In genomic region chr1:45339694-45340558, GRCh38 we compare ENCODE assay signal across 8 cellular contexts.
DNase-seq lines count a peak whose midpoint lies in the region; ATAC-seq and TF ChIP-seq lines count a peak whose summit lies in the region.

Gene MUTYH (minus strand): TSS chr1:45340440. CDS start chr1:45334505, 5,935 bp downstream.
Gene TOE1 (plus strand): TSS chr1:45340170. CDS start chr1:45340253, 83 bp downstream.

- TF ChIP-seq CTCF in epithelial cell of esophagus (IDR thresholded peaks at IDR 0.05; ENCODE audit: insufficient read depth, low read depth, low read length, missing control alignments), result no peak

- no peak; the same call in 1 of the 2 replicates for TF ChIP-seq EP300 in Ishikawa (IDR thresholded peaks at IDR 0.05; ENCODE audit: borderline replicate concordance)

- H3K4me3 ChIP-seq in epithelial cell of esophagus (ENCODE audit: low read length), result peak within 1 kb of the TSS; percentile 92

- DNase-seq in DMS153 (lab: John Stamatoyannopoulos, UW) (peak; percentile 94), OCI-M2 (lab: John Stamatoyannopoulos, UW; ENCODE audit: unreplicated experiment) (peak; percentile 67), activated T-cell treated with anti-CD3 and anti-CD28 coated beads for 4 hours (peak; percentile 88), epithelial cell of esophagus (ENCODE audit: low read depth) (peak; percentile 91), middle frontal gyrus (ENCODE audit: extremely low spot score, low spot score) (peak; percentile 74)
- DNase-seq in stimulated activated CD8-positive, alpha-beta memory T cell treated with anti-CD3 and anti-CD28 coated beads, Interleukin-2, amount 100 ng/mL, for 1 hour (ENCODE audit: low read depth in 2 of 2), result peak; percentile 74 to 80

- TF ChIP-seq RAD21 in Ishikawa (IDR thresholded peaks at IDR 0.05; ENCODE audit: low read depth), result no peak

- peak; percentile 68 for ATAC-seq in GM21576 (IDR thresholded peaks at IDR 0.05; ENCODE audit: unreplicated experiment)

TF ChIP-seq in Ishikawa, 13 proteins besides CTCF, POLR2A, EP300 and RAD21:
- no peak; the same call in 1 of the 2 replicates for TF ChIP-seq NFIC (IDR thresholded peaks at IDR 0.05)
- TF ChIP-seq CEBPB (IDR thresholded peaks at IDR 0.05), result no peak
- TF ChIP-seq TAF1 (IDR thresholded peaks at IDR 0.05; ENCODE audit: low read depth), result peak; percentile 68
- 0 out of 2 replicates have a peak, but pooled peaks have one; percentile 12 for TF ChIP-seq TCF12 (IDR thresholded peaks at IDR 0.05; ENCODE audit: low read depth)
- TF ChIP-seq YY1 (IDR thresholded peaks at IDR 0.05; ENCODE audit: low read depth), result peak; percentile 91
- TF ChIP-seq CREB1 (IDR thresholded peaks at IDR 0.05; ENCODE audit: low read depth), result no peak
- TF ChIP-seq FOXM1 (IDR thresholded peaks at IDR 0.05; ENCODE audit: borderline replicate concordance, low read depth), result no peak
- TF ChIP-seq REST (IDR thresholded peaks at IDR 0.05; ENCODE audit: low read depth), result no peak
- TF ChIP-seq, protein P1, sequence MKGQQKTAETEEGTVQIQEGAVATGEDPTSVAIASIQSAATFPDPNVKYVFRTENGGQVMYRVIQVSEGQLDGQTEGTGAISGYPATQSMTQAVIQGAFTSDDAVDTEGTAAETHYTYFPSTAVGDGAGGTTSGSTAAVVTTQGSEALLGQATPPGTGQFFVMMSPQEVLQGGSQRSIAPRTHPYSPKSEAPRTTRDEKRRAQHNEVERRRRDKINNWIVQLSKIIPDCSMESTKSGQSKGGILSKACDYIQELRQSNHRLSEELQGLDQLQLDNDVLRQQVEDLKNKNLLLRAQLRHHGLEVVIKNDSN (IDR thresholded peaks at IDR 0.05), result no peak
- peak; percentile 89 for TF ChIP-seq MAX (IDR thresholded peaks at IDR 0.05)
- TF ChIP-seq ZBTB7A (IDR thresholded peaks at IDR 0.05; ENCODE audit: low read depth), result no peak
- no peak for TF ChIP-seq TEAD4 (IDR thresholded peaks at IDR 0.05)
- TF ChIP-seq EGR1 (IDR thresholded peaks at IDR 0.05), result no peak

Comparison
In these comparisons a context has a peak if more than half of its experiments do, and no peak if none do; other contexts are left out.
1. Peak in every context shown above with its lines: DNase-seq, ATAC-seq and H3K4me3 ChIP-seq.